ENCODE assay signal across 12 cellular contexts in the genomic region with DNA sequence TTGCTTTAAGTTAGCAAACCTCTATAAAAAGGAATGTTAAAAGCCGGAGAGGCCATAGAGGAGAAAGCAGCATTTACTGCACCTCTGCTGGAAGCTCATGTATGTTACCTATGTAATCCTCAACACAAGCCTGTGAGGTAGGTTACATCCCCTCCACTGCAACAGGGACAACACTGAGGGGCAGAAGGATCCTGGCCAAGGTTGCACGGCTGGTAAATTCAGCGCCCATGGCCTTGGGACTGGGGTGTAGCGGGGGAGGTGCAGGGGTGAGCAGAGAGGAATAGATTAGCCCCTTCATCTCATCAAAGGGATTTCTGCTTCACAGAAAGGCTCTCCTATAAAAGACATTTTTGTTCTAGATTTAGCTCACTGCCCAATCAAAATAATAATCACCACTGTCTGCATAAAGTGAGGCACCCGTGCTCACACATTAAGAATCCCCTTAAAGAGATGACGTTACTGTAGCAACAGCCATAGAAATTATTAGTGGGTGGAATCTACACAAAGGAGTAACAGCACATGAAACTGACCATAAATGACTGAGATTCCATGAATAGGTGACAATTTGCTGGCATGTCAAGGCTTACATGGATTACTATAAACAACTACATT. TPM values are rescaled to one million over a fixed set of nuclear protein-coding genes. Genes with fewer than 3 reads are reported as not detected.
DNase-seq lines count a peak whose midpoint lies in the region; ATAC-seq and TF ChIP-seq lines count a peak whose summit lies in the region.
"Had no signal": no experiment of that assay in that cellular context is flagged by ENCODE, and none has a peak within 500 bp of the region (broad histone marks: within the 10 kb centered on the region; RNA-seq: fewer than 3 reads in every experiment).

No MANE protein-coding gene starts in this region.

- 22% methylated on average over 6 of the region's 6 CpGs for WGBS in GM23248 (ENCODE audit: low coverage in 1 of 2, low lambda C conversion rate in 2 of 2, missing lambda C conversion rate in 2 of 2), 2 experiments

- peaks cover 23% of the 10 kb centered on the region; the same call in 1 of the 2 replicates for H3F3A ChIP-seq in GM23248 (ENCODE audit: insufficient read depth)

- peak overlapping the region; percentile 86 for H3K27ac Mint-ChIP-seq in T-helper 17 cell

- peak; percentile 52 for DNase-seq in GM23248
- no peak for DNase-seq in T-helper 17 cell
- no peak for DNase-seq in fibroblast of mammary gland (ENCODE audit: low read depth)
- DNase-seq in gastrocnemius medialis, result no peak
- no peak for DNase-seq in WERI-Rb-1
- DNase-seq in foreskin keratinocyte, result no peak
- no peak for DNase-seq in DMS 273 treated with DMSO at 0.1 percent for 48 hours (lab: John Stamatoyannopoulos, UW)
- DNase-seq in activated CD8-positive, alpha-beta memory T cell treated with anti-CD3 and anti-CD28 coated beads, Interleukin-2, amount 50 U/mL, for 4 hours, result no peak
- DNase-seq: activated effector memory CD4-positive, alpha-beta T cell treated with Interleukin-2 at 50 U/mL for 16 hours; Karpas-422; RPMI8226 had no signal

- H3K79me2 ChIP-seq in GM23248 (ENCODE audit: insufficient read depth), result peaks cover 74% of the 10 kb centered on the region

- peaks cover 47% of the 10 kb centered on the region for H3K4me1 Mint-ChIP-seq in T-helper 17 cell

- intact Hi-C loops in gastrocnemius medialis (cut with DNase I; ENCODE audit: low total_unique reads), result loop anchor here (5.0 kb wide), 1 partner anchor 82 kb away; no protein-coding TSS in a partner anchor

- H3K4me3 Mint-ChIP-seq in T-helper 17 cell, result peak overlapping the region; percentile 92

- ATAC-seq in T-helper 17 cell (no peak), gastrocnemius medialis (no peak), foreskin keratinocyte (no peak)
- ATAC-seq: GM12878 had no signal

- H3K9me3 ChIP-seq in GM23248 (ENCODE audit: low read depth) (no peaks in the 10 kb centered on the region), T-helper 17 cell (ENCODE audit: control insufficient read depth, low read length, poor library complexity, severe bottlenecking) (no peaks in the 10 kb centered on the region), gastrocnemius medialis (no peaks in the 10 kb centered on the region), WERI-Rb-1 (ENCODE audit: severe bottlenecking) (no peaks in the 10 kb centered on the region)

- H4K20me1 ChIP-seq in GM23248 (ENCODE audit: insufficient read depth), result peaks cover 4% of the 10 kb centered on the region; the same call in 1 of the 2 replicates

- H3K27me3 ChIP-seq in GM23248 (replicated peaks; ENCODE audit: insufficient read depth), result no peaks in the 10 kb centered on the region
- H3K27me3 ChIP-seq in gastrocnemius medialis, result no peaks in the 10 kb centered on the region
- H3K27me3 ChIP-seq in WERI-Rb-1 (ENCODE audit: insufficient read depth, low read depth, severe bottlenecking), result no peaks in the 10 kb centered on the region
- no peaks in the 10 kb centered on the region for H3K27me3 ChIP-seq in foreskin keratinocyte

- H3K27ac ChIP-seq in GM23248 (peak overlapping the region; percentile 61), gastrocnemius medialis (peak overlapping the region in 3 of 4 donors; percentile 10 to 75 (median 70)), WERI-Rb-1 (no peak overlapping the region), foreskin keratinocyte (no peak overlapping the region)

- H3K4me1 ChIP-seq in GM23248 (ENCODE audit: insufficient read depth) (peaks cover 58% of the 10 kb centered on the region), gastrocnemius medialis (peaks cover 68 to 74% of the 10 kb centered on the region in 2 donors), foreskin keratinocyte (peaks cover 18% of the 10 kb centered on the region)

- no peak for TF ChIP-seq POLR2A in gastrocnemius medialis (IDR thresholded peaks at IDR 0.05)

- H3K9me2 ChIP-seq in GM23248 (ENCODE audit: insufficient read depth), result no peaks in the 10 kb centered on the region

- in situ Hi-C loops in GM23248 (cut with MboI), result no loop called here
- in situ Hi-C loops in gastrocnemius medialis (cut with MboI; ENCODE audit: low sequenced_read_pairs in 4 of 4), result no loop called here

- no peaks in the 10 kb centered on the region for H3K36me3 Mint-ChIP-seq in T-helper 17 cell (ENCODE audit: low read depth)

- H3K4me3 ChIP-seq in GM23248, result peak overlapping the region; percentile 82
- peak overlapping the region; percentile 20 for H3K4me3 ChIP-seq in fibroblast of mammary gland (ENCODE audit: control insufficient read depth, low read depth, low read length)
- H3K4me3 ChIP-seq in gastrocnemius medialis, result peak overlapping the region; percentile 53 to 62 (median 58)
- no peak overlapping the region for H3K4me3 ChIP-seq in WERI-Rb-1 (ENCODE audit: low read depth, low read length)
- H3K4me3 ChIP-seq: GM12878 had no signal

- no peaks in the 10 kb centered on the region for H3K27me3 Mint-ChIP-seq in T-helper 17 cell

- peak overlapping the region; percentile 83 for H3K9ac ChIP-seq in GM23248

- TF ChIP-seq CTCF in fibroblast of mammary gland (conservative IDR thresholded peaks at IDR 0.05; ENCODE audit: control insufficient read depth, insufficient read depth, low read depth, low read length) (no peak), gastrocnemius medialis (IDR thresholded peaks at IDR 0.05 in 4 of 5, conservative IDR thresholded peaks at IDR 0.05 in 1 of 5) (no peak), WERI-Rb-1 (IDR thresholded peaks at IDR 0.05; ENCODE audit: low read depth, low read length) (no peak), foreskin keratinocyte (conservative IDR thresholded peaks at IDR 0.05) (no peak)

- peak overlapping the region; percentile 80 for H3K4me2 ChIP-seq in GM23248 (ENCODE audit: unreplicated experiment)

- H3K36me3 ChIP-seq in GM23248 (ENCODE audit: low read depth) (no peaks in the 10 kb centered on the region), gastrocnemius medialis (no peaks in the 10 kb centered on the region), WERI-Rb-1 (no peaks in the 10 kb centered on the region)

- H2AFZ ChIP-seq in GM23248, result no peak overlapping the region

RNA-seq across cellular contexts. Expression of gene ZCCHC14, which starts 3.3 kb away (rescaled TPM):
- 5.4 and 6.3 TPM in 2 replicates for total RNA-seq in GM23248 (2014; rRNA removed; shearing (Covaris generic))
- polyA plus RNA-seq in GM23248 (2016; fragmentation: Nextera tagmentation; extraction: Ambion mirVana) (2.7 and 3.1 TPM in 2 replicates), foreskin keratinocyte (2.6 and 2.8 TPM in 2 replicates)
- total RNA-seq in T-helper 17 cell (10 to 100 TPM; 16.5 to 17.7 TPM), gastrocnemius medialis (10 to 100 TPM in 1 of 4 donors, 1 to 10 TPM in 3; 8.9 to 10.7 (median 9.3) TPM), foreskin keratinocyte (8.4 and 8.5 TPM in 2 replicates)

Comparison
In these comparisons a context has a peak if more than half of its experiments do, and no peak if none do; other contexts are left out.
1. H3K27ac ChIP-seq: peak in GM23248 (single experiment) and gastrocnemius medialis (3 of 4); none in WERI-Rb-1 (single experiment) and foreskin keratinocyte (single experiment).